8 cellular contexts compared by ENCODE assay signal in genomic region chr2:10301946-10302478, GRCh38. TPM values are rescaled to one million over a fixed set of nuclear protein-coding genes. Genes with fewer than 3 reads are reported as not detected.
DNase-seq lines count a peak whose midpoint lies in the region; ATAC-seq and FAIRE-seq lines count a peak whose summit lies in the region.

No MANE protein-coding gene starts in this region.

- no peaks in the 10 kb centered on the region for H3K9me3 Mint-ChIP-seq in activated CD8-positive, alpha-beta memory T cell treated with anti-CD3 and anti-CD28 coated beads, Interleukin-2, amount 10 ng/mL, durations not matched to agents 7 days and 5 days (ENCODE audit: low read depth)
- H3K9me3 Mint-ChIP-seq in immature natural killer cell: no peaks in the 10 kb centered on the region
- H3K9me3 Mint-ChIP-seq in stimulated activated naive CD8-positive, alpha-beta T cell treated with anti-CD3 and anti-CD28 coated beads, Interleukin-15, amount 100 ng/mL, for 72 hours: peaks cover 5 to 7% of the 10 kb centered on the region in 2 donors

- no peak for DNase-seq in activated CD8-positive, alpha-beta memory T cell treated with anti-CD3 and anti-CD28 coated beads, Interleukin-2, amount 10 ng/mL, durations not matched to agents 7 days and 5 days
- no peak for DNase-seq in activated CD8-positive, alpha-beta memory T cell treated with anti-CD3 and anti-CD28 coated beads, Interleukin-2, amount 50 U/mL, for 4 hours
- peak; percentile 27 to 37 for DNase-seq in activated CD4-positive, alpha-beta T cell treated with anti-CD3 and anti-CD28 coated beads, Interleukin-2, amount 50 U/mL, for 48 hours
- no peak for DNase-seq in immature natural killer cell
- peak in 1 of 2 donors; percentile 37 for DNase-seq in stimulated activated naive CD8-positive, alpha-beta T cell treated with anti-CD3 and anti-CD28 coated beads, Interleukin-15, amount 100 ng/mL, for 72 hours
- no peak for DNase-seq in NCI-H1436 treated with DMSO at 0.1 percent for 48 hours (lab: John Stamatoyannopoulos, UW)
- no peak for DNase-seq in urothelium cell line (ENCODE audit: low spot score)

- H3K36me3 Mint-ChIP-seq in activated CD8-positive, alpha-beta memory T cell treated with anti-CD3 and anti-CD28 coated beads, Interleukin-2, amount 10 ng/mL, durations not matched to agents 7 days and 5 days: peaks cover 2% of the 10 kb centered on the region
- H3K36me3 Mint-ChIP-seq in immature natural killer cell: no peaks in the 10 kb centered on the region

- CTCF ChIA-PET in activated CD8-positive, alpha-beta memory T cell treated with anti-CD3 and anti-CD28 coated beads, Interleukin-2, amount 10 ng/mL, durations not matched to agents 7 days and 5 days (lab: Charles Lee): interaction anchor here (0.8 to 7.2 kb wide), 14 partner anchors 9 to 273 kb away, joined by 3 to 111 read pairs (median 4); partner anchors contain the start of gene ODC1

- no peak for ATAC-seq in activated CD8-positive, alpha-beta memory T cell treated with anti-CD3 and anti-CD28 coated beads, Interleukin-2, amount 10 ng/mL, durations not matched to agents 7 days and 5 days
- ATAC-seq in stimulated activated naive CD8-positive, alpha-beta T cell treated with anti-CD3 and anti-CD28 coated beads, Interleukin-15, amount 100 ng/mL, for 72 hours: peak; percentile 5
- ATAC-seq in HG03571 (IDR thresholded peaks at IDR 0.05; ENCODE audit: unreplicated experiment): no peak

- no peak for FAIRE-seq in urothelium cell line (lab: Jason Lieb, UNC)

- H3K27me3 Mint-ChIP-seq in activated CD8-positive, alpha-beta memory T cell treated with anti-CD3 and anti-CD28 coated beads, Interleukin-2, amount 10 ng/mL, durations not matched to agents 7 days and 5 days: no peaks in the 10 kb centered on the region
- peaks cover 0 to 7% (median 3%) of the 10 kb centered on the region in 3 donors for H3K27me3 Mint-ChIP-seq in immature natural killer cell (ENCODE audit: low read depth in 3 of 3)
- H3K27me3 Mint-ChIP-seq in stimulated activated naive CD8-positive, alpha-beta T cell treated with anti-CD3 and anti-CD28 coated beads, Interleukin-15, amount 100 ng/mL, for 72 hours: no peaks in the 10 kb centered on the region

- peaks cover 67% of the 10 kb centered on the region for H3K4me1 Mint-ChIP-seq in activated CD8-positive, alpha-beta memory T cell treated with anti-CD3 and anti-CD28 coated beads, Interleukin-2, amount 10 ng/mL, durations not matched to agents 7 days and 5 days
- peaks cover 54 to 67% of the 10 kb centered on the region in 2 donors for H3K4me1 Mint-ChIP-seq in immature natural killer cell
- peaks cover 90% of the 10 kb centered on the region for H3K4me1 Mint-ChIP-seq in stimulated activated naive CD8-positive, alpha-beta T cell treated with anti-CD3 and anti-CD28 coated beads, Interleukin-15, amount 100 ng/mL, for 72 hours

- peak overlapping the region; percentile 76 for H3K27ac Mint-ChIP-seq in activated CD8-positive, alpha-beta memory T cell treated with anti-CD3 and anti-CD28 coated beads, Interleukin-2, amount 10 ng/mL, durations not matched to agents 7 days and 5 days
- peak overlapping the region in 3 of 6 donors; percentile 49 to 79 (median 57) for H3K27ac Mint-ChIP-seq in immature natural killer cell
- H3K27ac Mint-ChIP-seq in stimulated activated naive CD8-positive, alpha-beta T cell treated with anti-CD3 and anti-CD28 coated beads, Interleukin-15, amount 100 ng/mL, for 72 hours: peak overlapping the region; percentile 72 to 94

- H3K4me3 Mint-ChIP-seq in activated CD8-positive, alpha-beta memory T cell treated with anti-CD3 and anti-CD28 coated beads, Interleukin-2, amount 10 ng/mL, durations not matched to agents 7 days and 5 days: peak overlapping the region; percentile 59
- H3K4me3 Mint-ChIP-seq in immature natural killer cell: peak overlapping the region; percentile 47 to 76 (median 61)
- H3K4me3 Mint-ChIP-seq in stimulated activated naive CD8-positive, alpha-beta T cell treated with anti-CD3 and anti-CD28 coated beads, Interleukin-15, amount 100 ng/mL, for 72 hours: peak overlapping the region; percentile 87 to 99

RNA-seq across cellular contexts. Expression of gene HPCAL1, which starts 0.7 kb away (rescaled TPM):
- 10 to 100 TPM; 29.0 to 47.0 TPM for total RNA-seq in activated CD8-positive, alpha-beta memory T cell treated with anti-CD3 and anti-CD28 coated beads, Interleukin-2, amount 10 ng/mL, durations not matched to agents 7 days and 5 days
- 10 to 100 TPM; 64.9 to 89.7 (median 88.9) TPM for polyA plus RNA-seq in immature natural killer cell

Comparison
In these comparisons a context has a peak if more than half of its experiments do, and no peak if none do; other contexts are left out.
1. DNase-seq: peak in activated CD4-positive, alpha-beta T cell treated with anti-CD3 and anti-CD28 coated beads, Interleukin-2, amount 50 U/mL, for 48 hours (2 of 2); none in activated CD8-positive, alpha-beta memory T cell treated with anti-CD3 and anti-CD28 coated beads, Interleukin-2, amount 10 ng/mL, durations not matched to agents 7 days and 5 days (single experiment), activated CD8-positive, alpha-beta memory T cell treated with anti-CD3 and anti-CD28 coated beads, Interleukin-2, amount 50 U/mL, for 4 hours (single experiment), immature natural killer cell (0 of 3), NCI-H1436 treated with DMSO at 0.1 percent for 48 hours (single experiment) and urothelium cell line (single experiment).
2. Peak in every context shown above with its lines, with median percentiles within 50 percentile points of each other: H3K4me3 Mint-ChIP-seq.